In genomic region chr1:232386721-232387510, GRCh38 we compare ENCODE assay signal across 34 cellular contexts.
"Had no signal": no experiment of that assay in that cellular context is flagged by ENCODE, and none has a peak within 500 bp of the region (broad histone marks: within the 10 kb centered on the region; RNA-seq: fewer than 3 reads in every experiment).

No MANE protein-coding gene starts in this region.

- H3K9ac ChIP-seq: SK-N-SH had no signal

- H3K9me2 ChIP-seq: SK-N-SH had no signal

- H3K27ac ChIP-seq: ascending aorta, Peyer's patch, SJSA1, VCaP had no signal

- H3K36me3 Mint-ChIP-seq: activated CD4-positive, alpha-beta memory T cell treated with anti-CD3 and anti-CD28 coated beads for 36 hours; activated CD8-positive, alpha-beta memory T cell treated with anti-CD3 and anti-CD28 coated beads, Interleukin-2, amount 10 ng/mL, durations not matched to agents 7 days and 5 days; activated naive CD4-positive, alpha-beta T cell treated with anti-CD3 and anti-CD28 coated beads, Interleukin-2, amount 50 U/mL, for 24 hours; activated naive CD8-positive, alpha-beta T cell treated with anti-CD3 and anti-CD28 coated beads, Interleukin-2, amount 10 ng/mL, durations not matched to agents 7 days and 5 days had no signal

- H3K4me2 ChIP-seq: SK-N-SH had no signal

- H3K4me3 ChIP-seq: ascending aorta, Peyer's patch, SJSA1 had no signal

- H3K4me3 Mint-ChIP-seq: activated B cell treated with CpG ODN at 0.5 μM for 24 hours; activated CD4-positive, alpha-beta memory T cell treated with anti-CD3 and anti-CD28 coated beads for 36 hours; activated CD8-positive, alpha-beta memory T cell treated with anti-CD3 and anti-CD28 coated beads, Interleukin-2, amount 10 ng/mL, durations not matched to agents 7 days and 5 days; activated naive CD4-positive, alpha-beta T cell treated with anti-CD3 and anti-CD28 coated beads, Interleukin-2, amount 50 U/mL, for 24 hours; activated naive CD8-positive, alpha-beta T cell treated with anti-CD3 and anti-CD28 coated beads, Interleukin-2, amount 10 ng/mL, durations not matched to agents 7 days and 5 days; activated T-cell treated with anti-CD3 and anti-CD28 coated beads, Interleukin-2, amount 50 U/mL, for 72 hours; activated T-helper 17 cell treated with anti-CD3 and anti-CD28 coated beads, Interleukin-2, amount 50 U/mL, for 72 hours; T-helper 1 cell treated with Interleukin-12 subunit alpha and Interleukin-12 subunit beta and Interleukin-4 antibody, amounts not matched to agents 30 μg/mL and 1 μg/mL, for 36 hours; T-helper 2 cell treated with Interferon-gamma antibody and Interleukin-4, amounts not matched to agents 5 μg/mL and 100 μg/mL, for 36 hours had no signal

- H3K9me3 ChIP-seq: ascending aorta, Peyer's patch, SJSA1, SK-N-SH had no signal

- H3K4me1 ChIP-seq: ascending aorta, Peyer's patch had no signal

- H3K27me3 Mint-ChIP-seq: activated B cell treated with CpG ODN at 0.5 μM for 24 hours; activated CD8-positive, alpha-beta memory T cell treated with anti-CD3 and anti-CD28 coated beads, Interleukin-2, amount 10 ng/mL, durations not matched to agents 7 days and 5 days; activated naive CD4-positive, alpha-beta T cell treated with anti-CD3 and anti-CD28 coated beads, Interleukin-2, amount 50 U/mL, for 24 hours; activated T-helper 17 cell treated with anti-CD3 and anti-CD28 coated beads, Interleukin-2, amount 50 U/mL, for 72 hours had no signal

- H3K36me3 ChIP-seq: ascending aorta, Peyer's patch, SJSA1 had no signal

- H3K9me3 Mint-ChIP-seq: activated B cell treated with CpG ODN at 0.5 μM for 24 hours; activated CD4-positive, alpha-beta memory T cell treated with anti-CD3 and anti-CD28 coated beads for 36 hours; activated naive CD4-positive, alpha-beta T cell treated with anti-CD3 and anti-CD28 coated beads, Interleukin-2, amount 50 U/mL, for 24 hours; activated naive CD8-positive, alpha-beta T cell treated with anti-CD3 and anti-CD28 coated beads, Interleukin-2, amount 10 ng/mL, durations not matched to agents 7 days and 5 days; activated T-cell treated with anti-CD3 and anti-CD28 coated beads, Interleukin-2, amount 50 U/mL, for 72 hours; activated T-helper 17 cell treated with anti-CD3 and anti-CD28 coated beads, Interleukin-2, amount 50 U/mL, for 72 hours; T-helper 1 cell treated with Interleukin-12 subunit alpha and Interleukin-12 subunit beta and Interleukin-4 antibody, amounts not matched to agents 30 μg/mL and 1 μg/mL, for 36 hours; T-helper 2 cell treated with Interferon-gamma antibody and Interleukin-4, amounts not matched to agents 5 μg/mL and 100 μg/mL, for 36 hours had no signal

- H3K27ac Mint-ChIP-seq: activated B cell treated with CpG ODN at 0.5 μM for 24 hours; activated CD4-positive, alpha-beta memory T cell treated with anti-CD3 and anti-CD28 coated beads for 36 hours; activated CD8-positive, alpha-beta memory T cell treated with anti-CD3 and anti-CD28 coated beads, Interleukin-2, amount 10 ng/mL, durations not matched to agents 7 days and 5 days; activated naive CD4-positive, alpha-beta T cell treated with anti-CD3 and anti-CD28 coated beads, Interleukin-2, amount 50 U/mL, for 24 hours; activated naive CD8-positive, alpha-beta T cell treated with anti-CD3 and anti-CD28 coated beads, Interleukin-2, amount 10 ng/mL, durations not matched to agents 7 days and 5 days; activated T-cell treated with anti-CD3 and anti-CD28 coated beads, Interleukin-2, amount 50 U/mL, for 72 hours; activated T-helper 17 cell treated with anti-CD3 and anti-CD28 coated beads, Interleukin-2, amount 50 U/mL, for 72 hours; T-helper 1 cell treated with Interleukin-12 subunit alpha and Interleukin-12 subunit beta and Interleukin-4 antibody, amounts not matched to agents 30 μg/mL and 1 μg/mL, for 36 hours; T-helper 2 cell treated with Interferon-gamma antibody and Interleukin-4, amounts not matched to agents 5 μg/mL and 100 μg/mL, for 36 hours had no signal

- H3K4me1 Mint-ChIP-seq: activated B cell treated with CpG ODN at 0.5 μM for 24 hours; activated CD8-positive, alpha-beta memory T cell treated with anti-CD3 and anti-CD28 coated beads, Interleukin-2, amount 10 ng/mL, durations not matched to agents 7 days and 5 days; activated naive CD4-positive, alpha-beta T cell treated with anti-CD3 and anti-CD28 coated beads, Interleukin-2, amount 50 U/mL, for 24 hours; activated naive CD8-positive, alpha-beta T cell treated with anti-CD3 and anti-CD28 coated beads, Interleukin-2, amount 10 ng/mL, durations not matched to agents 7 days and 5 days; activated T-helper 17 cell treated with anti-CD3 and anti-CD28 coated beads, Interleukin-2, amount 50 U/mL, for 72 hours had no signal

- ATAC-seq: activated CD8-positive, alpha-beta memory T cell treated with anti-CD3 and anti-CD28 coated beads, Interleukin-2, amount 10 ng/mL, durations not matched to agents 7 days and 5 days; activated T-cell treated with anti-CD3 and anti-CD28 coated beads, Interleukin-2, amount 50 U/mL, for 72 hours; activated T-helper 17 cell treated with anti-CD3 and anti-CD28 coated beads, Interleukin-2, amount 50 U/mL, for 72 hours had no signal

- DNase-seq: activated B cell treated with CpG ODN at 0.5 μM for 24 hours; activated CD4-positive, alpha-beta memory T cell treated with anti-CD3 and anti-CD28 coated beads for 36 hours; activated CD4-positive, alpha-beta T cell treated with anti-CD3 and anti-CD28 coated beads for 4 hours; activated CD4-positive, alpha-beta T cell treated with anti-CD3 and anti-CD28 coated beads, Interleukin-2, amount 50 U/mL, for 1 hour; activated CD4-positive, CD25-positive, alpha-beta regulatory T cell treated with anti-CD3 and anti-CD28 coated beads, Interleukin-2, amount 50 U/mL, for 72 hours; activated CD8-positive, alpha-beta memory T cell treated with anti-CD3 and anti-CD28 coated beads, Interleukin-2, amount 10 ng/mL, durations not matched to agents 7 days and 5 days; activated CD8-positive, alpha-beta memory T cell treated with anti-CD3 and anti-CD28 coated beads, Interleukin-2, amount 50 U/mL, for 48 hours; activated effector memory CD4-positive, alpha-beta T cell treated with anti-CD3 and anti-CD28 coated beads, Interleukin-2, amount 50 U/mL, for 16 hours; activated naive CD4-positive, alpha-beta T cell; activated naive CD8-positive, alpha-beta T cell treated with anti-CD3 and anti-CD28 coated beads, Interleukin-2, amount 10 ng/mL, durations not matched to agents 7 days and 5 days; activated T-cell treated with anti-CD3 and anti-CD28 coated beads, Interleukin-2, amount 50 U/mL, for 1 hour; activated T-cell treated with anti-CD3 and anti-CD28 coated beads, Interleukin-2, amount 50 U/mL, for 72 hours; amygdala; caudate nucleus; cerebellar nuclear complex; Karpas-422; NCI-H1048; NCI-H1105 treated with DMSO at 0.1 percent for 48 hours; NCI-H1436; NCI-H1694; NCI-H2029; NCI-H345; NCI-H524 treated with DMSO at 0.1 percent for 48 hours; Peyer's patch; RPMI8226; SHP77 treated with DMSO at 0.1 percent for 48 hours; SK-N-SH had no signal

- H3K27me3 ChIP-seq: ascending aorta, Peyer's patch, SJSA1 had no signal
